ENCODE assay signal across 25 cellular contexts in genomic region chr6:131349199-131349598, GRCh38.
DNase-seq lines count a peak whose midpoint lies in the region; ATAC-seq, FAIRE-seq and TF ChIP-seq lines count a peak whose summit lies in the region.
"Had no signal": no experiment of that assay in that cellular context is flagged by ENCODE, and none has a peak within 500 bp of the region (broad histone marks: within the 10 kb centered on the region; RNA-seq: fewer than 3 reads in every experiment).

No MANE protein-coding gene starts in this region.

- no TSS peak for BruUV-seq in OCI-LY7 (replicated peaks; lab: Mats Ljungman, UMichigan)

- H4K20me1 ChIP-seq in GM23338 (replicated peaks; ENCODE audit: insufficient read depth) (no peaks in the 10 kb centered on the region), OCI-LY7 (ENCODE audit: insufficient read depth, low read length) (no peaks in the 10 kb centered on the region)
- H4K20me1 ChIP-seq: BLaER1 treated with 17β-estradiol and CSF1 and Interleukin-3, amounts not matched to agents 10 nM and 100 nM had no signal

- no peaks in the 10 kb centered on the region for H3K27me3 Mint-ChIP-seq in CD4-positive, CD25-positive, alpha-beta regulatory T cell
- H3K27me3 Mint-ChIP-seq in GM23338 (ENCODE audit: insufficient read depth, low read depth, poor library complexity) = no peaks in the 10 kb centered on the region
- H3K27me3 Mint-ChIP-seq: CD8-positive, alpha-beta memory T cell had no signal

- H3K4me1 ChIP-seq in CD4-positive, CD25-positive, alpha-beta regulatory T cell (ENCODE audit: control insufficient read depth, insufficient read depth, low read length, poor library complexity, severe bottlenecking) = no peaks in the 10 kb centered on the region
- peaks cover 27% of the 10 kb centered on the region for H3K4me1 ChIP-seq in GM23338 (ENCODE audit: insufficient read depth)
- peaks cover 12% of the 10 kb centered on the region for H3K4me1 ChIP-seq in OCI-LY7 (ENCODE audit: insufficient read depth, low read length, poor library complexity, severe bottlenecking)
- H3K4me1 ChIP-seq: A549; BE2C; BLaER1 treated with 17β-estradiol and CSF1 and Interleukin-3, amounts not matched to agents 10 nM and 100 nM had no signal

- no peak for DNase-seq in CD4-positive, CD25-positive, alpha-beta regulatory T cell
- DNase-seq in GM23338 (ENCODE audit: low spot score) (no peak), OCI-LY7 (ENCODE audit: low spot score) (no peak), left colon (no peak), HTR-8/SVneo (ENCODE audit: insufficient read length, low spot score) (no peak), KBM-7 (no peak)
- DNase-seq in activated CD4-positive, alpha-beta T cell treated with anti-CD3 and anti-CD28 coated beads, Interleukin-2, amount 50 U/mL, for 4 hours = no peak
- DNase-seq: 8988T; ACHN; AML-193; BE2C; CD8-positive, alpha-beta memory T cell; DMS 273 treated with DMSO at 0.1 percent for 48 hours; DMS79; EL; GDM1; HFFc6 had no signal

- intact Hi-C loops in OCI-LY7 (cut with micrococcal nuclease; ENCODE audit: unreplicated experiment) (no loop called here), left colon (cut with DNase I, micrococcal nuclease) (no loop called here)

- H2AFZ ChIP-seq in GM23338 (no peak overlapping the region), OCI-LY7 (ENCODE audit: low read length) (peak overlapping the region; percentile 12; the same call in 1 of the 2 replicates)

- in situ Hi-C loops in KBM-7 (cut with MboI; ENCODE audit: low pct_unique_long_range_greater_than_20kb, low sequenced_read_pairs) = no loop called here

- no peak overlapping the region for H3K4me3 ChIP-seq in CD4-positive, CD25-positive, alpha-beta regulatory T cell (ENCODE audit: low read depth, low read length)
- H3K4me3 ChIP-seq in GM23338 (no peak overlapping the region), OCI-LY7 (ENCODE audit: low read depth, low read length, poor library complexity, severe bottlenecking) (no peak overlapping the region)
- H3K4me3 ChIP-seq: A549; BLaER1 treated with 17β-estradiol and CSF1 and Interleukin-3, amounts not matched to agents 10 nM and 100 nM; GM12878; HAP-1 had no signal

- no peak for ATAC-seq in CD4-positive, CD25-positive, alpha-beta regulatory T cell (ENCODE audit: low read depth in 2 of 2)
- ATAC-seq in GM23338 = peak; percentile 23; the same call in 2 of the 3 replicates
- ATAC-seq in left colon = peak; percentile 62
- no peak for ATAC-seq in GM19035 (IDR thresholded peaks at IDR 0.05; ENCODE audit: unreplicated experiment)
- ATAC-seq: A549, GM12878 had no signal

- peak overlapping the region; percentile 33 to 54 (median 52) for H3K27ac Mint-ChIP-seq in CD4-positive, CD25-positive, alpha-beta regulatory T cell
- H3K27ac Mint-ChIP-seq in GM23338 = no peak overlapping the region
- H3K27ac Mint-ChIP-seq: CD14-positive monocyte, HFFc6 had no signal

- H3K4me1 Mint-ChIP-seq in CD4-positive, CD25-positive, alpha-beta regulatory T cell = peaks cover 0 to 28% (median 18%) of the 10 kb centered on the region in 4 donors
- H3K4me1 Mint-ChIP-seq in GM23338 = peaks cover 14% of the 10 kb centered on the region

- H3K79me2 ChIP-seq in GM23338 (replicated peaks; ENCODE audit: insufficient read depth) (no peaks in the 10 kb centered on the region), OCI-LY7 (ENCODE audit: insufficient read depth, low read depth, low read length) (no peaks in the 10 kb centered on the region)

- no peaks in the 10 kb centered on the region for H3K9me3 ChIP-seq in CD4-positive, CD25-positive, alpha-beta regulatory T cell (ENCODE audit: control insufficient read depth in 2 of 2, low read length in 2 of 2)
- no peaks in the 10 kb centered on the region for H3K9me3 ChIP-seq in OCI-LY7 (ENCODE audit: low read length)
- H3K9me3 ChIP-seq: A549; BE2C; BLaER1 treated with 17β-estradiol and CSF1 and Interleukin-3, amounts not matched to agents 10 nM and 100 nM; HAP-1 had no signal

- no peaks in the 10 kb centered on the region for H3F3A ChIP-seq in GM23338 (replicated peaks; ENCODE audit: low read depth)

- H3K4me2 ChIP-seq in GM23338 (no peak overlapping the region), OCI-LY7 (ENCODE audit: low read length) (no peak overlapping the region)
- H3K4me2 ChIP-seq: A549; BLaER1 treated with 17β-estradiol and CSF1 and Interleukin-3, amounts not matched to agents 10 nM and 100 nM had no signal

- FAIRE-seq in HTR-8/SVneo (lab: Jason Lieb, UNC) = no peak
- FAIRE-seq: A549, D721Med, GM12878, H54 had no signal

- no peak overlapping the region for H3K27ac ChIP-seq in CD4-positive, CD25-positive, alpha-beta regulatory T cell (ENCODE audit: insufficient read depth, low read length, poor library complexity, severe bottlenecking)
- H3K27ac ChIP-seq in GM23338 (ENCODE audit: low read depth) (no peak overlapping the region), OCI-LY7 (ENCODE audit: low read depth, low read length, poor library complexity, severe bottlenecking) (no peak overlapping the region)
- H3K27ac ChIP-seq: A549; BLaER1 treated with 17β-estradiol and CSF1 and Interleukin-3, amounts not matched to agents 10 nM and 100 nM had no signal

- H3K9me2 ChIP-seq in GM23338 (ENCODE audit: insufficient read depth) (peaks cover 5% of the 10 kb centered on the region; the same call in 1 of the 2 replicates), OCI-LY7 (ENCODE audit: insufficient read depth, low read length) (no peaks in the 10 kb centered on the region)

- peaks cover 26% of the 10 kb centered on the region for H3K36me3 Mint-ChIP-seq in CD4-positive, CD25-positive, alpha-beta regulatory T cell
- no peaks in the 10 kb centered on the region for H3K36me3 Mint-ChIP-seq in GM23338 (ENCODE audit: low read depth)
- H3K36me3 Mint-ChIP-seq: CD14-positive monocyte had no signal

- POLR2A ChIA-PET in OCI-LY7 (lab: Charles Lee) = interaction anchor here (0.6 to 2.3 kb wide), 5 partner anchors 11 to 107 kb away, joined by 3 to 8 read pairs (median 4); no protein-coding TSS in a partner anchor

- no peaks in the 10 kb centered on the region for H3K27me3 ChIP-seq in CD4-positive, CD25-positive, alpha-beta regulatory T cell (ENCODE audit: control insufficient read depth, insufficient read depth, low read length)
- H3K27me3 ChIP-seq in GM23338 (ENCODE audit: insufficient read depth) = no peaks in the 10 kb centered on the region
- H3K27me3 ChIP-seq: BE2C; BLaER1 treated with 17β-estradiol and CSF1 and Interleukin-3, amounts not matched to agents 10 nM and 100 nM had no signal

- H3K4me3 Mint-ChIP-seq in CD4-positive, CD25-positive, alpha-beta regulatory T cell = no peak overlapping the region
- no peak overlapping the region for H3K4me3 Mint-ChIP-seq in GM23338
- H3K4me3 Mint-ChIP-seq: CD14-positive monocyte; CD8-positive, alpha-beta memory T cell; HFFc6 had no signal

- TF ChIP-seq CTCF in GM23338 (conservative IDR thresholded peaks at IDR 0.05; ENCODE audit: low read depth in 2 of 2) (no peak), OCI-LY7 (conservative IDR thresholded peaks at IDR 0.05; ENCODE audit: low read length) (no peak)

- H3K9me3 Mint-ChIP-seq in CD4-positive, CD25-positive, alpha-beta regulatory T cell = peaks cover 0 to 2% (median 0%) of the 10 kb centered on the region in 7 donors
- peaks cover 3% of the 10 kb centered on the region; the same call in 1 of the 3 replicates for H3K9me3 Mint-ChIP-seq in GM23338
- H3K9me3 Mint-ChIP-seq: CD8-positive, alpha-beta memory T cell; HFFc6 had no signal

- H3K36me3 ChIP-seq in CD4-positive, CD25-positive, alpha-beta regulatory T cell (ENCODE audit: control insufficient read depth, insufficient read depth, low read length) = peaks cover 3% of the 10 kb centered on the region
- H3K36me3 ChIP-seq in GM23338 (ENCODE audit: insufficient read depth) (no peaks in the 10 kb centered on the region), OCI-LY7 (ENCODE audit: insufficient read depth, low read length) (no peaks in the 10 kb centered on the region)
- H3K36me3 ChIP-seq: BE2C; BLaER1 treated with 17β-estradiol and CSF1 and Interleukin-3, amounts not matched to agents 10 nM and 100 nM; HAP-1 had no signal

- CTCF ChIA-PET in OCI-LY7 (lab: Charles Lee; ENCODE audit: unreplicated experiment) = no interaction called here

TF ChIP-seq in GM23338, 12 proteins besides CTCF, POLR2A, EP300 and RAD21 (continues in another document):
- TF ChIP-seq NANOG (IDR thresholded peaks at IDR 0.05; ENCODE audit: borderline replicate concordance) (no peak), ZNF114 (CRISPR knock-in tag; IDR thresholded peaks at IDR 0.05) (no peak)

Comparison
In these comparisons a context has a peak if more than half of its experiments do, and no peak if none do; other contexts are left out.
1. ATAC-seq: peak in GM23338 (single experiment) and left colon (single experiment); none in CD4-positive, CD25-positive, alpha-beta regulatory T cell (0 of 2) and GM19035 (single experiment).